Comparison of ENCODE assay signal across 8 cellular contexts in the genomic region with DNA sequence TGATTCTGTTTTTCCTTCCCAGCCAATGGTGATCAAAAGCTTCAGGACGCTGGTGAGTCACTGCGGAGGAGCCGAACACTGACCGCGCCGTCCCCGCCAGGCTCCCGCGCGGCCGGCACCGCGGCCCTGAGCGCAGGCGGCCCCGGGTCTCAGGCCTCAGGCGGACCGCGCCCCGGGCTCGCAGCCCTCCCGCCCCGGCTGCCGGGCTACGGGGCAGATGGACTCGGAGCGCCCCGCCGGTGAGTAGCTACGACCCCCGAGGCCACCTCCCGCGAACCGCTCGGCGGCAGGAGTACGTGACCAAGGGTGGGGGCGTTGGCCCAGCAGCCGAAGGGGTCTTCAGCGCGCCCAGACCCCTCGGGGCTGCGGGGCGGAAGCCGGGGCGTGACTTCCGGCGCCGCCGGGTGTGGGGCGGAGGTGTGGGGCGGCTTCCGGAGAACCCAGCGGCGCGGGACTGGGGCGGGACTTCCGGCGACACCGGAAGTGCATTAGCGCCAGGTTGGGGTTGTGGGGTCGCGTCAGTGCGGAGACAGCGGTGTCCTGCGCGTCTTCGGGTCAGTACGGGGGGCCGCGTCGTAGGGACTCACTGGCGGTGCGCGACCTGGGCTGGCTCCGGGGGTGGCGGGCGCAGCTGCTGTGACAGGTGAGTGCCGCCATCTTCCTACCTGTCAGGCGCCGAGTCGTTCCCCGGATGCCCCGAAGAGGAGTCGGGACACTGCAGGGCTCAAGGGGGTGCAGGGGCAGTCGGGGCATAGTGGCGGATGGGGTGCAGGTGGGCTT. TPM values are rescaled to one million over a fixed set of nuclear protein-coding genes. Genes with fewer than 3 reads are reported as not detected.
DNase-seq lines count a peak whose midpoint lies in the region; ATAC-seq and TF ChIP-seq lines count a peak whose summit lies in the region.

A gene with protein sequence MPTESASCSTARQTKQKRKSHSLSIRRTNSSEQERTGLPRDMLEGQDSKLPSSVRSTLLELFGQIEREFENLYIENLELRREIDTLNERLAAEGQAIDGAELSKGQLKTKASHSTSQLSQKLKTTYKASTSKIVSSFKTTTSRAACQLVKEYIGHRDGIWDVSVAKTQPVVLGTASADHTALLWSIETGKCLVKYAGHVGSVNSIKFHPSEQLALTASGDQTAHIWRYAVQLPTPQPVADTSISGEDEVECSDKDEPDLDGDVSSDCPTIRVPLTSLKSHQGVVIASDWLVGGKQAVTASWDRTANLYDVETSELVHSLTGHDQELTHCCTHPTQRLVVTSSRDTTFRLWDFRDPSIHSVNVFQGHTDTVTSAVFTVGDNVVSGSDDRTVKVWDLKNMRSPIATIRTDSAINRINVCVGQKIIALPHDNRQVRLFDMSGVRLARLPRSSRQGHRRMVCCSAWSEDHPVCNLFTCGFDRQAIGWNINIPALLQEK (plus strand): TSS at position 60 of the 780 bp plus-strand sequence. CDS start 15,771 bp downstream, outside the sequence.

- no peaks in the 10 kb centered on the region for H3K9me3 ChIP-seq in right lobe of liver

- TF ChIP-seq POLR2A in right lobe of liver (IDR thresholded peaks at IDR 0.05) = peak; percentile 81

- 1% methylated on average over 24 of the region's 87 CpGs for WGBS in right lobe of liver (ENCODE audit: insufficient coverage, low coverage, low lambda C conversion rate, missing lambda C conversion rate)

- H3K4me3 ChIP-seq in AG10803 (ENCODE audit: low read length) (peak within 1 kb of the TSS; percentile 96), right lobe of liver (peak within 1 kb of the TSS; percentile 62 to 96 (median 84))

- peak within 1 kb of the TSS; percentile 93 to 99 (median 97) for H3K27ac ChIP-seq in right lobe of liver

- H3K27me3 ChIP-seq in right lobe of liver = no peaks in the 10 kb centered on the region

- H3K4me1 ChIP-seq in right lobe of liver = peaks cover 0 to 34% (median 10%) of the 10 kb centered on the region in 4 donors

- H3K36me3 ChIP-seq in right lobe of liver = peaks cover 0 to 8% (median 0%) of the 10 kb centered on the region in 4 donors

- DNase-seq in AG10803 (ENCODE audit: low read depth) (peak; percentile 84), NCI-H460 (ENCODE audit: extremely low read depth, low read depth) (peak; percentile 41), dermis blood vessel endothelial cell (peak; percentile 90), right lobe of liver (peak; percentile 92 to 93 (median 92))
- peak; percentile 69 to 82 for DNase-seq in activated CD4-positive, alpha-beta T cell treated with anti-CD3 and anti-CD28 coated beads, Interleukin-2, amount 50 U/mL, for 24 hours (ENCODE audit: low read depth in 1 of 2, low spot score in 1 of 2)
- DNase-seq in stimulated activated CD4-positive, alpha-beta T cell treated with anti-CD3 and anti-CD28 coated beads, Interleukin-4, amount 100 ng/mL, for 24 hours = peak; percentile 90

- ATAC-seq in GM18907 (IDR thresholded peaks at IDR 0.05; ENCODE audit: unreplicated experiment) (peak; percentile 91), HG03135 (IDR thresholded peaks at IDR 0.05; ENCODE audit: unreplicated experiment) (peak; percentile 94), right lobe of liver (peak; percentile 94 to 98 (median 96))

- TF ChIP-seq CTCF in AG10803 (conservative IDR thresholded peaks at IDR 0.05; ENCODE audit: low read length) (no peak), right lobe of liver (IDR thresholded peaks at IDR 0.05) (no peak)

- intact Hi-C loops in right lobe of liver (cut with DNase I) = no loop called here

RNA-seq across cellular contexts. Expression of the gene that starts here (rescaled TPM):
- 2.7 and 4.2 TPM in 2 replicates for total RNA-seq in NCI-H460 (2014; rRNA removed; shearing (Covaris generic))
- 6.3 and 8.2 TPM in 2 replicates for polyA plus RNA-seq in NCI-H460 (2014; cell fraction: nucleus; rRNA removed)
- total RNA-seq in dermis blood vessel endothelial cell (18.5 and 24.3 TPM in 2 replicates), right lobe of liver (1 to 10 TPM; 5.8 to 9.7 (median 8.3) TPM)

Comparison
In these comparisons a context has a peak if more than half of its experiments do, and no peak if none do; other contexts are left out.
1. Peak in every context shown above with its lines: DNase-seq, ATAC-seq, H3K4me3 ChIP-seq and H3K27ac ChIP-seq.
2. DNase-seq: peak in every context shown above with its lines; median percentile 92 in right lobe of liver; 90 in dermis blood vessel endothelial cell; 90 in stimulated activated CD4-positive, alpha-beta T cell treated with anti-CD3 and anti-CD28 coated beads, Interleukin-4, amount 100 ng/mL, for 24 hours; 84 in AG10803; 76 in activated CD4-positive, alpha-beta T cell treated with anti-CD3 and anti-CD28 coated beads, Interleukin-2, amount 50 U/mL, for 24 hours; 41 in NCI-H460.